ENCODE assay signal across 8 cellular contexts in genomic region chr15:90932660-90932991, GRCh38. TPM values are rescaled to one million over a fixed set of nuclear protein-coding genes. Genes with fewer than 3 reads are reported as not detected.
A peak's percentile ranks its signal among the peaks of the same experiment; 100 is the strongest.
DNase-seq lines count a peak whose midpoint lies in the region; ATAC-seq and TF ChIP-seq lines count a peak whose summit lies in the region.

No MANE protein-coding gene starts in this region.

- intact Hi-C loops in esophagus squamous epithelium (cut with DNase I) (no loop called here), sigmoid colon (cut with DNase I) (loop anchor here (1.0 to 5.0 kb wide), 2 partner anchors 30 to 285 kb away; no protein-coding TSS in a partner anchor)

- peak overlapping the region; percentile 97 for H2AFZ ChIP-seq in GM23248
- peak overlapping the region; percentile 75 for H2AFZ ChIP-seq in SU-DHL-6 (ENCODE audit: low read depth, low read length, severe bottlenecking)

- H3K9ac ChIP-seq in GM23248 (peak overlapping the region; percentile 82; the same call in 1 of the 2 replicates), SU-DHL-6 (ENCODE audit: low read length) (peak overlapping the region; percentile 75)

- DNase-seq in GM23248: no peak
- no peak for DNase-seq in esophagus squamous epithelium (lab: John Stamatoyannopoulos, UW)
- DNase-seq in sigmoid colon: no peak
- DNase-seq in putamen (ENCODE audit: low spot score): no peak
- DNase-seq in NCI-H2029 treated with DMSO at 0.1 percent for 48 hours (lab: John Stamatoyannopoulos, UW): no peak
- no peak for DNase-seq in 8988T

- no peaks in the 10 kb centered on the region for H3K9me2 ChIP-seq in GM23248 (ENCODE audit: insufficient read depth)
- H3K9me2 ChIP-seq in SU-DHL-6 (replicated peaks; ENCODE audit: insufficient read depth, low read length): no peaks in the 10 kb centered on the region

- peaks cover 13% of the 10 kb centered on the region; the same call in 1 of the 2 replicates for H3F3A ChIP-seq in GM23248 (ENCODE audit: insufficient read depth)
- H3F3A ChIP-seq in SU-DHL-6 (ENCODE audit: insufficient read depth): peaks cover 20% of the 10 kb centered on the region

- ATAC-seq in HG03196 (IDR thresholded peaks at IDR 0.05; ENCODE audit: unreplicated experiment): no peak

- no peak overlapping the region for H3K4me2 ChIP-seq in GM23248 (ENCODE audit: unreplicated experiment)
- H3K4me2 ChIP-seq in SU-DHL-6 (ENCODE audit: low read depth, low read length, poor library complexity, severe bottlenecking): peak overlapping the region; percentile 28

- H3K4me3 ChIP-seq in GM23248 (peak overlapping the region; percentile 95), SU-DHL-6 (ENCODE audit: insufficient read depth, low read length, poor library complexity, severe bottlenecking) (peak overlapping the region; percentile 70), esophagus squamous epithelium (peak overlapping the region; percentile 57 to 86 (median 70)), sigmoid colon (peak overlapping the region in 3 of 4 donors; percentile 67 to 79 (median 73))

- TF ChIP-seq POLR2A in esophagus squamous epithelium (IDR thresholded peaks at IDR 0.05): no peak
- no peak for TF ChIP-seq POLR2A in sigmoid colon (IDR thresholded peaks at IDR 0.05)

- H3K79me2 ChIP-seq in GM23248 (ENCODE audit: insufficient read depth): peaks cover 21% of the 10 kb centered on the region
- peaks cover 17% of the 10 kb centered on the region for H3K79me2 ChIP-seq in SU-DHL-6 (ENCODE audit: insufficient read depth, low read length)

- H3K36me3 ChIP-seq in GM23248 (ENCODE audit: low read depth) (no peaks in the 10 kb centered on the region), SU-DHL-6 (ENCODE audit: low read length) (0 out of 2 replicates have a peak, but pooled peaks cover 2% of the 10 kb centered on the region), esophagus squamous epithelium (peaks cover 0 to 11% (median 0%) of the 10 kb centered on the region in 3 donors), sigmoid colon (peaks cover 0 to 7% (median 0%) of the 10 kb centered on the region in 4 donors)

- H4K20me1 ChIP-seq in GM23248 (ENCODE audit: insufficient read depth): no peaks in the 10 kb centered on the region
- H4K20me1 ChIP-seq in SU-DHL-6 (ENCODE audit: low read depth, low read length): no peaks in the 10 kb centered on the region

- no peaks in the 10 kb centered on the region for H3K9me3 ChIP-seq in GM23248 (ENCODE audit: low read depth)
- H3K9me3 ChIP-seq in SU-DHL-6 (ENCODE audit: insufficient read depth, low read length): no peaks in the 10 kb centered on the region
- H3K9me3 ChIP-seq in esophagus squamous epithelium: no peaks in the 10 kb centered on the region
- no peaks in the 10 kb centered on the region for H3K9me3 ChIP-seq in sigmoid colon

- TF ChIP-seq CTCF in SU-DHL-6 (IDR thresholded peaks at IDR 0.05; ENCODE audit: insufficient read depth, low read length, poor library complexity, severe bottlenecking) (no peak), esophagus squamous epithelium (IDR thresholded peaks at IDR 0.05) (no peak), sigmoid colon (IDR thresholded peaks at IDR 0.05) (peak in 1 of 4 experiments; percentile 64)

- H3K27me3 ChIP-seq in GM23248 (replicated peaks; ENCODE audit: insufficient read depth) (no peaks in the 10 kb centered on the region), SU-DHL-6 (ENCODE audit: low read length) (no peaks in the 10 kb centered on the region), esophagus squamous epithelium (no peaks in the 10 kb centered on the region), sigmoid colon (no peaks in the 10 kb centered on the region)

- no peak overlapping the region for H3K27ac ChIP-seq in GM23248
- H3K27ac ChIP-seq in SU-DHL-6 (ENCODE audit: low read depth, low read length): no peak overlapping the region; the same call in 1 of the 2 replicates
- peak overlapping the region; percentile 88 to 98 (median 95) for H3K27ac ChIP-seq in esophagus squamous epithelium
- H3K27ac ChIP-seq in sigmoid colon: peak overlapping the region; percentile 85 to 92 (median 90)

- WGBS in GM23248 (ENCODE audit: low coverage in 1 of 2, low lambda C conversion rate in 2 of 2, missing lambda C conversion rate in 2 of 2), 2 experiments: 18 to 21% methylated on average over 5 of the region's 5 CpGs
- 15 to 80% methylated on average over 1 to 4 of the region's 5 CpGs for WGBS in esophagus squamous epithelium, 2 donors
- WGBS in sigmoid colon, 2 donors: 17 to 20% methylated on average over 5 of the region's 5 CpGs

- in situ Hi-C loops in GM23248 (cut with MboI): no loop called here

- no peak for TF ChIP-seq EP300 in sigmoid colon (IDR thresholded peaks at IDR 0.05)

- peaks cover 20% of the 10 kb centered on the region for H3K4me1 ChIP-seq in GM23248 (ENCODE audit: insufficient read depth)
- H3K4me1 ChIP-seq in esophagus squamous epithelium: peaks cover 33 to 78% (median 42%) of the 10 kb centered on the region in 3 donors
- peaks cover 0 to 58% (median 53%) of the 10 kb centered on the region in 4 donors for H3K4me1 ChIP-seq in sigmoid colon

RNA-seq across cellular contexts. Expression of gene HDDC3, which starts 0.3 kb away (rescaled TPM):
- total RNA-seq in GM23248 (2014; rRNA removed; shearing (Covaris generic)): 9.7 and 17.3 TPM in 2 replicates
- polyA plus RNA-seq in GM23248 (2016; fragmentation: Nextera tagmentation; extraction: Ambion mirVana) (11.1 and 13.5 TPM in 2 replicates), sigmoid colon (10 to 100 TPM; 19.1 to 27.0 (median 24.0) TPM)
- total RNA-seq in esophagus squamous epithelium (10 to 100 TPM in 3 of 4 donors, 1 to 10 TPM in 1; 5.8 to 13.7 (median 11.7) TPM), sigmoid colon (10 to 100 TPM in 1 of 4 donors, 1 to 10 TPM in 3; 5.2 to 10.7 (median 7.0) TPM)

RNA-seq across cellular contexts. Expression of gene UNC45A, which starts 2.5 kb away (rescaled TPM):
- total RNA-seq in GM23248 (2014; rRNA removed; shearing (Covaris generic)): 58.8 and 75.8 TPM in 2 replicates
- polyA plus RNA-seq in GM23248 (2016; fragmentation: Nextera tagmentation; extraction: Ambion mirVana) (58.6 and 59.7 TPM in 2 replicates), sigmoid colon (10 to 100 TPM; 28.8 to 50.4 (median 31.4) TPM)
- total RNA-seq in esophagus squamous epithelium (10 to 100 TPM; 38.7 to 76.0 (median 64.2) TPM), sigmoid colon (10 to 100 TPM; 36.0 to 63.5 (median 60.2) TPM)

RNA-seq across cellular contexts. Expression of gene RCCD1, which starts 22.1 kb away (rescaled TPM):
- total RNA-seq in GM23248 (2014; rRNA removed; shearing (Covaris generic)): 13.0 and 19.0 TPM in 2 replicates
- polyA plus RNA-seq in GM23248 (2016; fragmentation: Nextera tagmentation; extraction: Ambion mirVana) (9.8 and 10.2 TPM in 2 replicates), sigmoid colon (10 to 100 TPM in 1 of 3 donors, 1 to 10 TPM in 2; 4.2 to 11.8 (median 6.7) TPM)
- total RNA-seq in esophagus squamous epithelium (10 to 100 TPM in 1 of 4 donors, 1 to 10 TPM in 3; 8.7 to 12.6 (median 9.8) TPM), sigmoid colon (1 to 10 TPM; 5.2 to 8.0 (median 6.7) TPM)

RNA-seq across cellular contexts. Expression of gene MAN2A2, which starts 29.5 kb away (rescaled TPM):
- 5.9 and 7.7 TPM in 2 replicates for total RNA-seq in GM23248 (2014; rRNA removed; shearing (Covaris generic))
- 4.3 and 5.1 TPM in 2 replicates for polyA plus RNA-seq in GM23248 (2016; fragmentation: Nextera tagmentation; extraction: Ambion mirVana)
- total RNA-seq in esophagus squamous epithelium: 10 to 100 TPM in 3 of 4 donors, 1 to 10 TPM in 1; 9.9 to 25.2 (median 12.1) TPM
- total RNA-seq in sigmoid colon: 10 to 100 TPM; 27.2 to 57.6 (median 38.4) TPM
- polyA plus RNA-seq in sigmoid colon: 10 to 100 TPM in 1 of 3 donors, 1 to 10 TPM in 2; 3.7 to 31.0 (median 4.8) TPM

RNA-seq across cellular contexts. Expression of gene FES, which starts 48.3 kb away (rescaled TPM):
- total RNA-seq in GM23248 (2014; rRNA removed; shearing (Covaris generic)): 3.5 and 7.5 TPM in 2 replicates
- polyA plus RNA-seq in GM23248 (2016; fragmentation: Nextera tagmentation; extraction: Ambion mirVana) (3.5 and 3.6 TPM in 2 replicates), sigmoid colon (10 to 100 TPM in 1 of 3 donors, 1 to 10 TPM in 2; 4.9 to 17.6 (median 7.2) TPM)
- total RNA-seq in esophagus squamous epithelium (10 to 100 TPM in 2 of 4 donors, 1 to 10 TPM in 2; 1.8 to 13.4 (median 9.7) TPM), sigmoid colon (10 to 100 TPM; 28.0 to 35.5 (median 30.4) TPM)

Comparison
In these comparisons a context has a peak if more than half of its experiments do, and no peak if none do; other contexts are left out.
1. H3K27ac ChIP-seq: peak in esophagus squamous epithelium (4 of 4) and sigmoid colon (4 of 4); none in GM23248 (single experiment) and SU-DHL-6 (single experiment).
2. Peak in every context shown above with its lines, with median percentiles within 50 percentile points of each other: H3K4me3 ChIP-seq.